1 cellular context compared by ENCODE assay signal in the genomic region with DNA sequence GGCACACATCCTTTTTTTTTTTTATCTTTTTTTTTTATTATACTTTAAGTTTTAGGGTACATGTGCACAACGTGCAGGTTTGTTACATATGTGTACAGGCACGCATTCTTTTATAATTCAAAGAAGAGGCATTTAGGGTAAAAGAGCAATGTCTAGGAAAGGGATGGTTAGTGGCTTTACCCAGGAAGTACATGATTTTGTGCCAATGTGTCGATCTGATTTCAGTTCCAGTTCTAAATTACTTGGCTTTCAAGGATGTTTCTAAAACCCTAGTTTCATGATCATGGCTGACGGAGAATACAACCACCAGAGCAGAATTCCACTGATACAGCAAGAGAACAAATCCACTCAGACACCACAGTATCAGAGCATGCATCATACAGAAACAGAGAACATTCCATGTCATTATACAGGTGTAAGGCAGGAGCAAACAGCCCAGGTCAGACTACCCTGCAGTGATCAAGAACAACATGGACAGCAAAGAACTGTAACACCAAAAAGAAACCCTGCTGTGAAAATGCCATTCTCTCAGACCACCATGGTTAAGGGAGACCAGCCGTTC.
TF ChIP-seq lines count a peak whose summit lies in the region.

No MANE protein-coding gene starts in this region.

TF ChIP-seq in GM23338, 12 proteins besides CTCF, POLR2A, EP300 and RAD21:
- TF ChIP-seq, protein P1, sequence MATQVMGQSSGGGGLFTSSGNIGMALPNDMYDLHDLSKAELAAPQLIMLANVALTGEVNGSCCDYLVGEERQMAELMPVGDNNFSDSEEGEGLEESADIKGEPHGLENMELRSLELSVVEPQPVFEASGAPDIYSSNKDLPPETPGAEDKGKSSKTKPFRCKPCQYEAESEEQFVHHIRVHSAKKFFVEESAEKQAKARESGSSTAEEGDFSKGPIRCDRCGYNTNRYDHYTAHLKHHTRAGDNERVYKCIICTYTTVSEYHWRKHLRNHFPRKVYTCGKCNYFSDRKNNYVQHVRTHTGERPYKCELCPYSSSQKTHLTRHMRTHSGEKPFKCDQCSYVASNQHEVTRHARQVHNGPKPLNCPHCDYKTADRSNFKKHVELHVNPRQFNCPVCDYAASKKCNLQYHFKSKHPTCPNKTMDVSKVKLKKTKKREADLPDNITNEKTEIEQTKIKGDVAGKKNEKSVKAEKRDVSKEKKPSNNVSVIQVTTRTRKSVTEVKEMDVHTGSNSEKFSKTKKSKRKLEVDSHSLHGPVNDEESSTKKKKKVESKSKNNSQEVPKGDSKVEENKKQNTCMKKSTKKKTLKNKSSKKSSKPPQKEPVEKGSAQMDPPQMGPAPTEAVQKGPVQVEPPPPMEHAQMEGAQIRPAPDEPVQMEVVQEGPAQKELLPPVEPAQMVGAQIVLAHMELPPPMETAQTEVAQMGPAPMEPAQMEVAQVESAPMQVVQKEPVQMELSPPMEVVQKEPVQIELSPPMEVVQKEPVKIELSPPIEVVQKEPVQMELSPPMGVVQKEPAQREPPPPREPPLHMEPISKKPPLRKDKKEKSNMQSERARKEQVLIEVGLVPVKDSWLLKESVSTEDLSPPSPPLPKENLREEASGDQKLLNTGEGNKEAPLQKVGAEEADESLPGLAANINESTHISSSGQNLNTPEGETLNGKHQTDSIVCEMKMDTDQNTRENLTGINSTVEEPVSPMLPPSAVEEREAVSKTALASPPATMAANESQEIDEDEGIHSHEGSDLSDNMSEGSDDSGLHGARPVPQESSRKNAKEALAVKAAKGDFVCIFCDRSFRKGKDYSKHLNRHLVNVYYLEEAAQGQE (IDR thresholded peaks at IDR 0.05; ENCODE audit: unreplicated experiment), result no peak
- TF ChIP-seq CREB1 (CRISPR knock-in tag; IDR thresholded peaks at IDR 0.05; ENCODE audit: low read depth) (no peak), JUNB (IDR thresholded peaks at IDR 0.05; ENCODE audit: unreplicated experiment) (no peak), EZH2 (IDR thresholded peaks at IDR 0.05; ENCODE audit: low read depth, unreplicated experiment) (no peak), ZNF331 (CRISPR knock-in tag; IDR thresholded peaks at IDR 0.05; ENCODE audit: low read depth) (no peak), STAT1 (IDR thresholded peaks at IDR 0.05; ENCODE audit: unreplicated experiment) (no peak), EZH2phosphoT487 (IDR thresholded peaks at IDR 0.05; ENCODE audit: unreplicated experiment) (no peak), ZNF114 (CRISPR knock-in tag; IDR thresholded peaks at IDR 0.05) (no peak), POLR2AphosphoS5 (IDR thresholded peaks at IDR 0.05; ENCODE audit: low read depth) (no peak), NANOG (IDR thresholded peaks at IDR 0.05; ENCODE audit: borderline replicate concordance) (no peak)
- TF ChIP-seq, protein P2, sequence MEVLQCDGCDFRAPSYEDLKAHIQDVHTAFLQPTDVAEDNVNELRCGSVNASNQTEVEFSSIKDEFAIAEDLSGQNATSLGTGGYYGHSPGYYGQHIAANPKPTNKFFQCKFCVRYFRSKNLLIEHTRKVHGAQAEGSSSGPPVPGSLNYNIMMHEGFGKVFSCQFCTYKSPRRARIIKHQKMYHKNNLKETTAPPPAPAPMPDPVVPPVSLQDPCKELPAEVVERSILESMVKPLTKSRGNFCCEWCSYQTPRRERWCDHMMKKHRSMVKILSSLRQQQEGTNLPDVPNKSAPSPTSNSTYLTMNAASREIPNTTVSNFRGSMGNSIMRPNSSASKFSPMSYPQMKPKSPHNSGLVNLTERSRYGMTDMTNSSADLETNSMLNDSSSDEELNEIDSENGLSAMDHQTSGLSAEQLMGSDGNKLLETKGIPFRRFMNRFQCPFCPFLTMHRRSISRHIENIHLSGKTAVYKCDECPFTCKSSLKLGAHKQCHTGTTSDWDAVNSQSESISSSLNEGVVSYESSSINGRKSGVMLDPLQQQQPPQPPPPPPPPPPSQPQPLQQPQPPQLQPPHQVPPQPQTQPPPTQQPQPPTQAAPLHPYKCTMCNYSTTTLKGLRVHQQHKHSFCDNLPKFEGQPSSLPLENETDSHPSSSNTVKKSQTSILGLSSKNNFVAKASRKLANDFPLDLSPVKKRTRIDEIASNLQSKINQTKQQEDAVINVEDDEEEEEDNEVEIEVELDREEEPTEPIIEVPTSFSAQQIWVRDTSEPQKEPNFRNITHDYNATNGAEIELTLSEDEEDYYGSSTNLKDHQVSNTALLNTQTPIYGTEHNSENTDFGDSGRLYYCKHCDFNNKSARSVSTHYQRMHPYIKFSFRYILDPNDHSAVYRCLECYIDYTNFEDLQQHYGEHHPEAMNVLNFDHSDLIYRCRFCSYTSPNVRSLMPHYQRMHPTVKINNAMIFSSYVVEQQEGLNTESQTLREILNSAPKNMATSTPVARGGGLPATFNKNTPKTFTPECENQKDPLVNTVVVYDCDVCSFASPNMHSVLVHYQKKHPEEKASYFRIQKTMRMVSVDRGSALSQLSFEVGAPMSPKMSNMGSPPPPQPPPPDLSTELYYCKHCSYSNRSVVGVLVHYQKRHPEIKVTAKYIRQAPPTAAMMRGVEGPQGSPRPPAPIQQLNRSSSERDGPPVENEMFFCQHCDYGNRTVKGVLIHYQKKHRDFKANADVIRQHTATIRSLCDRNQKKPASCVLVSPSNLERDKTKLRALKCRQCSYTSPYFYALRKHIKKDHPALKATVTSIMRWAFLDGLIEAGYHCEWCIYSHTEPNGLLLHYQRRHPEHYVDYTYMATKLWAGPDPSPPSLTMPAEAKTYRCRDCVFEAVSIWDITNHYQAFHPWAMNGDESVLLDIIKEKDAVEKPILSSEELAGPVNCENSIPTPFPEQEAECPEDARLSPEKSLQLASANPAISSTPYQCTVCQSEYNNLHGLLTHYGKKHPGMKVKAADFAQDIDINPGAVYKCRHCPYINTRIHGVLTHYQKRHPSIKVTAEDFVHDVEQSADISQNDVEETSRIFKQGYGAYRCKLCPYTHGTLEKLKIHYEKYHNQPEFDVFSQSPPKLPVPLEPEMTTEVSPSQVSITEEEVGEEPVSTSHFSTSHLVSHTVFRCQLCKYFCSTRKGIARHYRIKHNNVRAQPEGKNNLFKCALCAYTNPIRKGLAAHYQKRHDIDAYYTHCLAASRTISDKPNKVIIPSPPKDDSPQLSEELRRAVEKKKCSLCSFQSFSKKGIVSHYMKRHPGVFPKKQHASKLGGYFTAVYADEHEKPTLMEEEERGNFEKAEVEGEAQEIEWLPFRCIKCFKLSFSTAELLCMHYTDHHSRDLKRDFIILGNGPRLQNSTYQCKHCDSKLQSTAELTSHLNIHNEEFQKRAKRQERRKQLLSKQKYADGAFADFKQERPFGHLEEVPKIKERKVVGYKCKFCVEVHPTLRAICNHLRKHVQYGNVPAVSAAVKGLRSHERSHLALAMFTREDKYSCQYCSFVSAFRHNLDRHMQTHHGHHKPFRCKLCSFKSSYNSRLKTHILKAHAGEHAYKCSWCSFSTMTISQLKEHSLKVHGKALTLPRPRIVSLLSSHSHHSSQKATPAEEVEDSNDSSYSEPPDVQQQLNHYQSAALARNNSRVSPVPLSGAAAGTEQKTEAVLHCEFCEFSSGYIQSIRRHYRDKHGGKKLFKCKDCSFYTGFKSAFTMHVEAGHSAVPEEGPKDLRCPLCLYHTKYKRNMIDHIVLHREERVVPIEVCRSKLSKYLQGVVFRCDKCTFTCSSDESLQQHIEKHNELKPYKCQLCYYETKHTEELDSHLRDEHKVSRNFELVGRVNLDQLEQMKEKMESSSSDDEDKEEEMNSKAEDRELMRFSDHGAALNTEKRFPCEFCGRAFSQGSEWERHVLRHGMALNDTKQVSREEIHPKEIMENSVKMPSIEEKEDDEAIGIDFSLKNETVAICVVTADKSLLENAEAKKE (CRISPR knock-in tag; IDR thresholded peaks at IDR 0.05), result no peak
- TF ChIP-seq, protein P3, sequence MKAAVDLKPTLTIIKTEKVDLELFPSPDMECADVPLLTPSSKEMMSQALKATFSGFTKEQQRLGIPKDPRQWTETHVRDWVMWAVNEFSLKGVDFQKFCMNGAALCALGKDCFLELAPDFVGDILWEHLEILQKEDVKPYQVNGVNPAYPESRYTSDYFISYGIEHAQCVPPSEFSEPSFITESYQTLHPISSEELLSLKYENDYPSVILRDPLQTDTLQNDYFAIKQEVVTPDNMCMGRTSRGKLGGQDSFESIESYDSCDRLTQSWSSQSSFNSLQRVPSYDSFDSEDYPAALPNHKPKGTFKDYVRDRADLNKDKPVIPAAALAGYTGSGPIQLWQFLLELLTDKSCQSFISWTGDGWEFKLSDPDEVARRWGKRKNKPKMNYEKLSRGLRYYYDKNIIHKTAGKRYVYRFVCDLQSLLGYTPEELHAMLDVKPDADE (IDR thresholded peaks at IDR 0.05), result no peak
